In the genomic region with DNA sequence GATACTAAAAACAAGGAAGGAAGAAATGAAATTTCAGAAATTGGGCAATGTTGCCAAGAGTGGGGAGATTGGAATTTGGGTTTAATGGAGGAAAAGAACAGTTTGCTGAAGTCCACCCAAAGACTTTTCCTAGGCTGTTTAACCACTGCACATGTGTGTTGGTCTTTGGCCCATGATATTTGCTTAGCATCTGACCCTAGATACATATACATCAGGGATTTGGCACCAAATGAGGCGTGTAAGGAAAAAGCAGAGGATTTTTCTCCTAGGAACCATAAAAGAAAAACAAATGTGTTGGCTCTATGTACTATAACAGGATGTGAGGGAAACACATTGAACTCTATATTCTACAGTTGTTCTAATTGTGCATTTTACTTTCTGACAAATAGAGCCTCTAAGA, we compare ENCODE assay signal across 1 cellular context.
A peak's percentile ranks its signal among the peaks of the same experiment; 100 is the strongest.
TF ChIP-seq lines count a peak whose summit lies in the region.

No MANE protein-coding gene starts in this region.

TF ChIP-seq in HepG2, 621 proteins besides CTCF, POLR2A, EP300 and RAD21 (continued from another document and continues in another):
- peak; percentile 66 for TF ChIP-seq PAXIP1 (CRISPR knock-in tag; conservative IDR thresholded peaks at IDR 0.05)
- no peak for TF ChIP-seq ZNF253 (CRISPR knock-in tag; IDR thresholded peaks at IDR 0.05; ENCODE audit: borderline replicate concordance)
- TF ChIP-seq ZFY (CRISPR knock-in tag; IDR thresholded peaks at IDR 0.05), result no peak
- TF ChIP-seq SATB2 (CRISPR knock-in tag; IDR thresholded peaks at IDR 0.05), result no peak
- no peak for TF ChIP-seq ZNF552 (CRISPR knock-in tag; IDR thresholded peaks at IDR 0.05; ENCODE audit: borderline replicate concordance)
- no peak for TF ChIP-seq ARID4A (CRISPR knock-in tag; IDR thresholded peaks at IDR 0.05; ENCODE audit: borderline replicate concordance)
- 0 out of 2 replicates have a peak, but pooled peaks have one; percentile 40 for TF ChIP-seq HOMEZ (CRISPR knock-in tag; IDR thresholded peaks at IDR 0.05; ENCODE audit: low read depth)
- TF ChIP-seq FOXJ3 (CRISPR knock-in tag; IDR thresholded peaks at IDR 0.05; ENCODE audit: borderline replicate concordance), result peak; percentile 47; the same call in 1 of the 2 replicates
- no peak for TF ChIP-seq IKZF1 (IDR thresholded peaks at IDR 0.05)
- no peak for TF ChIP-seq ZNF704 (CRISPR knock-in tag; IDR thresholded peaks at IDR 0.05; ENCODE audit: borderline replicate concordance)
- no peak for TF ChIP-seq NCOA5 (CRISPR knock-in tag; IDR thresholded peaks at IDR 0.05)
- peak; percentile 73 for TF ChIP-seq ZNF644 (CRISPR knock-in tag; IDR thresholded peaks at IDR 0.05; ENCODE audit: low read depth)
- no peak for TF ChIP-seq KDM6A (CRISPR knock-in tag; IDR thresholded peaks at IDR 0.05; ENCODE audit: low read depth)
- TF ChIP-seq ZMAT3 (CRISPR knock-in tag; conservative IDR thresholded peaks at IDR 0.05), result no peak
- TF ChIP-seq TBX2 (CRISPR knock-in tag; IDR thresholded peaks at IDR 0.05; ENCODE audit: borderline replicate concordance), result no peak
- TF ChIP-seq ZNF614 (CRISPR knock-in tag; IDR thresholded peaks at IDR 0.05; ENCODE audit: borderline replicate concordance), result no peak
- 0 out of 2 replicates have a peak, but pooled peaks have one; percentile 39 for TF ChIP-seq CEBPG (CRISPR knock-in tag; IDR thresholded peaks at IDR 0.05)
- TF ChIP-seq, protein P1, sequence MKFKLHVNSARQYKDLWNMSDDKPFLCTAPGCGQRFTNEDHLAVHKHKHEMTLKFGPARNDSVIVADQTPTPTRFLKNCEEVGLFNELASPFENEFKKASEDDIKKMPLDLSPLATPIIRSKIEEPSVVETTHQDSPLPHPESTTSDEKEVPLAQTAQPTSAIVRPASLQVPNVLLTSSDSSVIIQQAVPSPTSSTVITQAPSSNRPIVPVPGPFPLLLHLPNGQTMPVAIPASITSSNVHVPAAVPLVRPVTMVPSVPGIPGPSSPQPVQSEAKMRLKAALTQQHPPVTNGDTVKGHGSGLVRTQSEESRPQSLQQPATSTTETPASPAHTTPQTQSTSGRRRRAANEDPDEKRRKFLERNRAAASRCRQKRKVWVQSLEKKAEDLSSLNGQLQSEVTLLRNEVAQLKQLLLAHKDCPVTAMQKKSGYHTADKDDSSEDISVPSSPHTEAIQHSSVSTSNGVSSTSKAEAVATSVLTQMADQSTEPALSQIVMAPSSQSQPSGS (CRISPR knock-in tag; IDR thresholded peaks at IDR 0.05), result no peak
- no peak for TF ChIP-seq ZNF367 (CRISPR knock-in tag; IDR thresholded peaks at IDR 0.05; ENCODE audit: borderline replicate concordance)
- TF ChIP-seq ZBTB20 (CRISPR knock-in tag; IDR thresholded peaks at IDR 0.05; ENCODE audit: borderline replicate concordance, low read depth), result peak; percentile 78; the same call in 1 of the 2 replicates
- TF ChIP-seq BCL6 (CRISPR knock-in tag; IDR thresholded peaks at IDR 0.05), result 0 out of 2 replicates have a peak, but pooled peaks have one; percentile 19
- TF ChIP-seq DR1 (CRISPR knock-in tag; IDR thresholded peaks at IDR 0.05), result no peak
- TF ChIP-seq, protein P2, sequence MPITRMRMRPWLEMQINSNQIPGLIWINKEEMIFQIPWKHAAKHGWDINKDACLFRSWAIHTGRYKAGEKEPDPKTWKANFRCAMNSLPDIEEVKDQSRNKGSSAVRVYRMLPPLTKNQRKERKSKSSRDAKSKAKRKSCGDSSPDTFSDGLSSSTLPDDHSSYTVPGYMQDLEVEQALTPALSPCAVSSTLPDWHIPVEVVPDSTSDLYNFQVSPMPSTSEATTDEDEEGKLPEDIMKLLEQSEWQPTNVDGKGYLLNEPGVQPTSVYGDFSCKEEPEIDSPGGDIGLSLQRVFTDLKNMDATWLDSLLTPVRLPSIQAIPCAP (CRISPR knock-in tag; IDR thresholded peaks at IDR 0.05; ENCODE audit: low read depth), result no peak
- no peak for TF ChIP-seq ZNF121 (CRISPR knock-in tag; IDR thresholded peaks at IDR 0.05)
- TF ChIP-seq, protein P3, sequence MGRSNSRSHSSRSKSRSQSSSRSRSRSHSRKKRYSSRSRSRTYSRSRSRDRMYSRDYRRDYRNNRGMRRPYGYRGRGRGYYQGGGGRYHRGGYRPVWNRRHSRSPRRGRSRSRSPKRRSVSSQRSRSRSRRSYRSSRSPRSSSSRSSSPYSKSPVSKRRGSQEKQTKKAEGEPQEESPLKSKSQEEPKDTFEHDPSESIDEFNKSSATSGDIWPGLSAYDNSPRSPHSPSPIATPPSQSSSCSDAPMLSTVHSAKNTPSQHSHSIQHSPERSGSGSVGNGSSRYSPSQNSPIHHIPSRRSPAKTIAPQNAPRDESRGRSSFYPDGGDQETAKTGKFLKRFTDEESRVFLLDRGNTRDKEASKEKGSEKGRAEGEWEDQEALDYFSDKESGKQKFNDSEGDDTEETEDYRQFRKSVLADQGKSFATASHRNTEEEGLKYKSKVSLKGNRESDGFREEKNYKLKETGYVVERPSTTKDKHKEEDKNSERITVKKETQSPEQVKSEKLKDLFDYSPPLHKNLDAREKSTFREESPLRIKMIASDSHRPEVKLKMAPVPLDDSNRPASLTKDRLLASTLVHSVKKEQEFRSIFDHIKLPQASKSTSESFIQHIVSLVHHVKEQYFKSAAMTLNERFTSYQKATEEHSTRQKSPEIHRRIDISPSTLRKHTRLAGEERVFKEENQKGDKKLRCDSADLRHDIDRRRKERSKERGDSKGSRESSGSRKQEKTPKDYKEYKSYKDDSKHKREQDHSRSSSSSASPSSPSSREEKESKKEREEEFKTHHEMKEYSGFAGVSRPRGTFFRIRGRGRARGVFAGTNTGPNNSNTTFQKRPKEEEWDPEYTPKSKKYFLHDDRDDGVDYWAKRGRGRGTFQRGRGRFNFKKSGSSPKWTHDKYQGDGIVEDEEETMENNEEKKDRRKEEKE (IDR thresholded peaks at IDR 0.05), result no peak
- TF ChIP-seq ELK4 (CRISPR knock-in tag; IDR thresholded peaks at IDR 0.05; ENCODE audit: borderline replicate concordance), result no peak
- no peak for TF ChIP-seq ARHGAP35 (CRISPR knock-in tag; IDR thresholded peaks at IDR 0.05; ENCODE audit: borderline replicate concordance)
- peak; percentile 56 for TF ChIP-seq GATAD2A (CRISPR knock-in tag; IDR thresholded peaks at IDR 0.05)
- TF ChIP-seq FOXA1 (IDR thresholded peaks at IDR 0.05), result no peak
- peak; percentile 56 for TF ChIP-seq FOXA1 (CRISPR knock-in tag; IDR thresholded peaks at IDR 0.05)
- peak; percentile 55 for TF ChIP-seq FOXA3 (CRISPR knock-in tag; IDR thresholded peaks at IDR 0.05)
- TF ChIP-seq CHD4 (IDR thresholded peaks at IDR 0.05; ENCODE audit: borderline replicate concordance, low read length), result no peak
- no peak for TF ChIP-seq TARDBP (CRISPR knock-in tag; IDR thresholded peaks at IDR 0.05)
- TF ChIP-seq ZNF605 (CRISPR knock-in tag; IDR thresholded peaks at IDR 0.05), result no peak
- TF ChIP-seq RXRB (CRISPR knock-in tag; IDR thresholded peaks at IDR 0.05; ENCODE audit: borderline replicate concordance), result peak; percentile 33; the same call in 1 of the 2 replicates
- no peak for TF ChIP-seq ZBTB44 (CRISPR knock-in tag; IDR thresholded peaks at IDR 0.05)
- TF ChIP-seq, protein P4, sequence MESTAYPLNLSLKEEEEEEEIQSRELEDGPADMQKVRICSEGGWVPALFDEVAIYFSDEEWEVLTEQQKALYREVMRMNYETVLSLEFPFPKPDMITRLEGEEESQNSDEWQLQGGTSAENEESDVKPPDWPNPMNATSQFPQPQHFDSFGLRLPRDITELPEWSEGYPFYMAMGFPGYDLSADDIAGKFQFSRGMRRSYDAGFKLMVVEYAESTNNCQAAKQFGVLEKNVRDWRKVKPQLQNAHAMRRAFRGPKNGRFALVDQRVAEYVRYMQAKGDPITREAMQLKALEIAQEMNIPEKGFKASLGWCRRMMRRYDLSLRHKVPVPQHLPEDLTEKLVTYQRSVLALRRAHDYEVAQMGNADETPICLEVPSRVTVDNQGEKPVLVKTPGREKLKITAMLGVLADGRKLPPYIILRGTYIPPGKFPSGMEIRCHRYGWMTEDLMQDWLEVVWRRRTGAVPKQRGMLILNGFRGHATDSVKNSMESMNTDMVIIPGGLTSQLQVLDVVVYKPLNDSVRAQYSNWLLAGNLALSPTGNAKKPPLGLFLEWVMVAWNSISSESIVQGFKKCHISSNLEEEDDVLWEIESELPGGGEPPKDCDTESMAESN (CRISPR knock-in tag; conservative IDR thresholded peaks at IDR 0.05), result no peak
